Comparison of ENCODE assay signal across 25 cellular contexts in genomic region chr11:13091373-13091772, GRCh38.
DNase-seq lines count a peak whose midpoint lies in the region; ATAC-seq and TF ChIP-seq lines count a peak whose summit lies in the region.
"Had no signal": no experiment of that assay in that cellular context is flagged by ENCODE, and none has a peak within 500 bp of the region (broad histone marks: within the 10 kb centered on the region; RNA-seq: fewer than 3 reads in every experiment).

No MANE protein-coding gene starts in this region.

- intact Hi-C loops in Calu3 (cut with micrococcal nuclease; ENCODE audit: unreplicated experiment): no loop called here

- no TSS peak for BruUV-seq in Calu3 (replicated peaks; lab: Mats Ljungman, UMichigan)

- H3K27ac ChIP-seq in RWPE1 (no peak overlapping the region), esophagus (ENCODE audit: low read depth in 2 of 2, low read length in 1 of 2) (peak overlapping the region; percentile 85 to 90)
- H3K27ac ChIP-seq: ascending aorta; BLaER1 treated with 17β-estradiol and CSF1 and Interleukin-3, amounts not matched to agents 10 nM and 100 nM; heart left ventricle; prostate gland; thoracic aorta had no signal

- peak overlapping the region; percentile 33 for H3K27ac Mint-ChIP-seq in Calu3 (ENCODE audit: unreplicated experiment)
- no peak overlapping the region for H3K27ac Mint-ChIP-seq in activated naive CD8-positive, alpha-beta T cell treated with anti-CD3 and anti-CD28 coated beads, Interleukin-2, amount 50 U/mL, for 24 hours
- H3K27ac Mint-ChIP-seq: activated CD8-positive, alpha-beta T cell treated with anti-CD3 and anti-CD28 coated beads, Interleukin-2, amount 10 ng/mL, durations not matched to agents 7 days and 5 days; activated naive CD4-positive, alpha-beta T cell treated with anti-CD3 and anti-CD28 coated beads, Interleukin-2, amount 10 ng/mL, durations not matched to agents 7 days and 5 days; effector memory CD8-positive, alpha-beta T cell; stimulated activated memory B cell treated with anti-CD40 and anti-IgM and Interleukin-4, amounts not matched to agents 10 μg/mL and 1 μg/mL and 100 μg/mL, for 72 hours; T-cell had no signal

- peaks cover 0 to 4% of the 10 kb centered on the region in 2 donors for H3K4me1 ChIP-seq in esophagus (ENCODE audit: control insufficient read depth in 2 of 2, insufficient read depth in 2 of 2, low read length in 1 of 2)
- H3K4me1 ChIP-seq: ascending aorta, heart left ventricle, prostate gland had no signal

- no peaks in the 10 kb centered on the region for H3K9me3 ChIP-seq in esophagus (ENCODE audit: control insufficient read depth in 2 of 2, insufficient read depth in 1 of 2, low read depth in 1 of 2, low read length in 1 of 2)
- H3K9me3 ChIP-seq: prostate gland, thoracic aorta had no signal

- no peaks in the 10 kb centered on the region for H3K27me3 Mint-ChIP-seq in Calu3 (ENCODE audit: unreplicated experiment)
- peaks cover 10% of the 10 kb centered on the region for H3K27me3 Mint-ChIP-seq in activated naive CD8-positive, alpha-beta T cell treated with anti-CD3 and anti-CD28 coated beads, Interleukin-2, amount 50 U/mL, for 24 hours
- H3K27me3 Mint-ChIP-seq: stimulated activated memory B cell treated with anti-CD40 and anti-IgM and Interleukin-4, amounts not matched to agents 10 μg/mL and 1 μg/mL and 100 μg/mL, for 72 hours had no signal

- POLR2A ChIA-PET in RWPE1 (lab: Yijun Ruan, JAX; ENCODE audit: low non-redundant PET): no interaction called here

- H3K9me3 Mint-ChIP-seq in Calu3 (ENCODE audit: low read depth, unreplicated experiment): no peaks in the 10 kb centered on the region
- peaks cover 6% of the 10 kb centered on the region for H3K9me3 Mint-ChIP-seq in activated naive CD8-positive, alpha-beta T cell treated with anti-CD3 and anti-CD28 coated beads, Interleukin-2, amount 50 U/mL, for 24 hours
- H3K9me3 Mint-ChIP-seq: activated naive CD4-positive, alpha-beta T cell treated with anti-CD3 and anti-CD28 coated beads, Interleukin-2, amount 10 ng/mL, durations not matched to agents 7 days and 5 days; effector memory CD8-positive, alpha-beta T cell had no signal

- DNase-seq in Calu3 (no peak), HT1080 (ENCODE audit: low read depth) (peak; percentile 87), RWPE1 (ENCODE audit: low spot score) (peak; percentile 55), D341Med (ENCODE audit: low spot score) (no peak), DMS114 treated with DMSO at 0.1 percent for 48 hours (lab: John Stamatoyannopoulos, UW; ENCODE audit: unreplicated experiment) (no peak), NCI-H510A treated with DMSO at 0.1 percent for 48 hours (lab: John Stamatoyannopoulos, UW) (no peak)
- DNase-seq in activated naive CD8-positive, alpha-beta T cell treated with anti-CD3 and anti-CD28 coated beads, Interleukin-2, amount 50 U/mL, for 24 hours: no peak
- DNase-seq: ACHN; activated CD8-positive, alpha-beta T cell treated with anti-CD3 and anti-CD28 coated beads, Interleukin-2, amount 10 ng/mL, durations not matched to agents 7 days and 5 days; activated naive CD4-positive, alpha-beta T cell treated with anti-CD3 and anti-CD28 coated beads, Interleukin-2, amount 10 ng/mL, durations not matched to agents 7 days and 5 days; activated T-cell treated with anti-CD3 and anti-CD28 coated beads, Interleukin-2, amount 50 U/mL, for 1 hour; effector memory CD8-positive, alpha-beta T cell; heart left ventricle; NCI-H1436; NCI-H2171; NCI-H69; SIG-M5; stimulated activated CD4-positive, alpha-beta T cell treated with anti-CD3 and anti-CD28 coated beads, Interleukin-1b, Interleukin-23, amount 100 ng/mL, for 48 hours; T-cell had no signal

- H3K4me1 Mint-ChIP-seq in Calu3 (ENCODE audit: low read depth, unreplicated experiment): peaks cover 40% of the 10 kb centered on the region
- no peaks in the 10 kb centered on the region for H3K4me1 Mint-ChIP-seq in activated naive CD8-positive, alpha-beta T cell treated with anti-CD3 and anti-CD28 coated beads, Interleukin-2, amount 50 U/mL, for 24 hours
- H3K4me1 Mint-ChIP-seq: activated naive CD4-positive, alpha-beta T cell treated with anti-CD3 and anti-CD28 coated beads, Interleukin-2, amount 10 ng/mL, durations not matched to agents 7 days and 5 days; stimulated activated memory B cell treated with anti-CD40 and anti-IgM and Interleukin-4, amounts not matched to agents 10 μg/mL and 1 μg/mL and 100 μg/mL, for 72 hours; T-cell had no signal

- H3K27me3 ChIP-seq in esophagus (ENCODE audit: control insufficient read depth in 1 of 2, insufficient read depth in 2 of 2, low read length in 2 of 2): no peaks in the 10 kb centered on the region
- H3K27me3 ChIP-seq: ascending aorta; BLaER1 treated with 17β-estradiol and CSF1 and Interleukin-3, amounts not matched to agents 10 nM and 100 nM; heart left ventricle had no signal

- CTCF ChIA-PET in Calu3 (lab: Charles Lee): interaction anchor here (0.7 to 0.8 kb wide), 2 partner anchors 131 to 222 kb away, joined by 4 to 6 read pairs; no protein-coding TSS in a partner anchor
- CTCF ChIA-PET in RWPE1 (lab: Yijun Ruan, JAX): no interaction called here

- ATAC-seq in activated naive CD8-positive, alpha-beta T cell treated with anti-CD3 and anti-CD28 coated beads, Interleukin-2, amount 50 U/mL, for 24 hours: no peak
- ATAC-seq: activated CD8-positive, alpha-beta T cell treated with anti-CD3 and anti-CD28 coated beads, Interleukin-2, amount 10 ng/mL, durations not matched to agents 7 days and 5 days; effector memory CD8-positive, alpha-beta T cell; heart left ventricle; stimulated activated memory B cell treated with anti-CD40 and anti-IgM and Interleukin-4, amounts not matched to agents 10 μg/mL and 1 μg/mL and 100 μg/mL, for 72 hours; T-cell had no signal

- TF ChIP-seq CTCF in Calu3 (IDR thresholded peaks at IDR 0.05; ENCODE audit: unreplicated experiment) (no peak), RWPE1 (conservative IDR thresholded peaks at IDR 0.05; ENCODE audit: low read depth) (no peak)

- H3K4me3 Mint-ChIP-seq in Calu3 (ENCODE audit: low read depth, unreplicated experiment): no peak overlapping the region
- no peak overlapping the region for H3K4me3 Mint-ChIP-seq in activated naive CD8-positive, alpha-beta T cell treated with anti-CD3 and anti-CD28 coated beads, Interleukin-2, amount 50 U/mL, for 24 hours
- H3K4me3 Mint-ChIP-seq: activated CD8-positive, alpha-beta T cell treated with anti-CD3 and anti-CD28 coated beads, Interleukin-2, amount 10 ng/mL, durations not matched to agents 7 days and 5 days; activated naive CD4-positive, alpha-beta T cell treated with anti-CD3 and anti-CD28 coated beads, Interleukin-2, amount 10 ng/mL, durations not matched to agents 7 days and 5 days; effector memory CD8-positive, alpha-beta T cell; stimulated activated memory B cell treated with anti-CD40 and anti-IgM and Interleukin-4, amounts not matched to agents 10 μg/mL and 1 μg/mL and 100 μg/mL, for 72 hours; T-cell had no signal

- H3K36me3 ChIP-seq in esophagus (ENCODE audit: control insufficient read depth in 2 of 2, insufficient read depth in 2 of 2, low read length in 1 of 2): no peaks in the 10 kb centered on the region
- H3K36me3 ChIP-seq: ascending aorta; BLaER1 treated with 17β-estradiol and CSF1 and Interleukin-3, amounts not matched to agents 10 nM and 100 nM; heart left ventricle; prostate gland; thoracic aorta had no signal

- no peaks in the 10 kb centered on the region for H3K36me3 Mint-ChIP-seq in Calu3 (ENCODE audit: insufficient read depth, unreplicated experiment)
- H3K36me3 Mint-ChIP-seq in activated naive CD8-positive, alpha-beta T cell treated with anti-CD3 and anti-CD28 coated beads, Interleukin-2, amount 50 U/mL, for 24 hours (ENCODE audit: low read depth): no peaks in the 10 kb centered on the region
- H3K36me3 Mint-ChIP-seq: activated naive CD4-positive, alpha-beta T cell treated with anti-CD3 and anti-CD28 coated beads, Interleukin-2, amount 10 ng/mL, durations not matched to agents 7 days and 5 days; stimulated activated memory B cell treated with anti-CD40 and anti-IgM and Interleukin-4, amounts not matched to agents 10 μg/mL and 1 μg/mL and 100 μg/mL, for 72 hours; T-cell had no signal

- H3K4me3 ChIP-seq in esophagus (ENCODE audit: low read depth in 1 of 2, low read length in 2 of 2): no peak overlapping the region
- H3K4me3 ChIP-seq: ascending aorta; BLaER1 treated with 17β-estradiol and CSF1 and Interleukin-3, amounts not matched to agents 10 nM and 100 nM; heart left ventricle; prostate gland; thoracic aorta had no signal

Comparison
In these comparisons a context has a peak if more than half of its experiments do, and no peak if none do; other contexts are left out.
1. DNase-seq: peak in HT1080 (single experiment) and RWPE1 (single experiment); none in Calu3 (single experiment), activated naive CD8-positive, alpha-beta T cell treated with anti-CD3 and anti-CD28 coated beads, Interleukin-2, amount 50 U/mL, for 24 hours (single experiment), D341Med (single experiment), DMS114 treated with DMSO at 0.1 percent for 48 hours (single experiment) and NCI-H510A treated with DMSO at 0.1 percent for 48 hours (single experiment).